25 cellular contexts compared by ENCODE assay signal in the genomic region with DNA sequence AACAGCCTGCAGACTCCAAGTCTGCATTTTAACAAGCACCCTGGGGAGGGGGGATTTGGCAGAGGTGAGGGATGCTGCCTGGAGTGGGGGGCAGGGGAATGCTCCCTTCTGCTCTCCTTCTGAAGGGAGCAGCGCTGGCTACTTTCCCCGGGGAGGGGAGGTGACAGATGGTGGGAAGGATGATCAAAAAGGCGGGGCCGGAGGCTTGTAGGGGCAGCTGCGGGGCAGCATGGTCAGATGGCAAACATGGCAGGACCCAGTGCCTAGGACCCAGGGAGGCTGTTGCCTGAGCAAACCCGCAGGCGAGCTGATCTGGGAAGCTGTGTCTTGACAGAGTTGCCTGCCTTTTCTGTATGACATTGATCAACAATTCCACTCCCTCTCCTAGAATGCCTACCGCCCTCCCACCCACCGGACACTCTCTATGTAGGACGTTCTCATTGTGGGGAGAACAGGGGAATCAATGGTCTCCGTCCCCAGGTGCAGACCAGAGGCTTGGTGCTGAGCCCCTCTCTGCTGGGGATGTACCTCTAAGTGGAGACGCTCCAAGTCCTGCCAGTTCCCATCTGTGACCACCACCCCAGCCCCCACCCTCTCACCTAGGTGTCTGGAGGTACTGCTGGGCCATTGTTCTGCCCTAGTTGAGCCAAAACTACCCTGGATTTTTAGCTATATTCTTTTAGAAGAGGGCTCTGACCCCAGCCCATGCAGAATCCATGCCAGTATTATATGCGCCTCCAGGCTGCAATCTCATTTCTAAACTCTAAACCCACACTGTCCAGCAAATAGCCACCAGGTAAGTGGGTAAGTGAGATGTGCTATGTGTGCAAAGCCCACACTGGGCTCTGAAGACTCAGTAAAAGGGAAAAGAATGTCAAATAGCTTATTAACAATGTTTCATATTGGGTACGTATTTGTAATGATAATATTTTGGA.
DNase-seq lines count a peak whose midpoint lies in the region; ATAC-seq and TF ChIP-seq lines count a peak whose summit lies in the region.
"Had no signal": no experiment of that assay in that cellular context is flagged by ENCODE, and none has a peak within 500 bp of the region (broad histone marks: within the 10 kb centered on the region; RNA-seq: fewer than 3 reads in every experiment).

No MANE protein-coding gene starts in this region.

- no peaks in the 10 kb centered on the region for H4K20me1 ChIP-seq in OCI-LY3 (ENCODE audit: insufficient read depth, low read length)
- no peaks in the 10 kb centered on the region for H4K20me1 ChIP-seq in SK-N-SH (ENCODE audit: insufficient read depth)

- H3K27ac ChIP-seq in OCI-LY3 (ENCODE audit: low read length) (no peak overlapping the region), SK-N-SH (ENCODE audit: low read depth in 2 of 2, low read length in 1 of 2) (no peak overlapping the region)
- H3K27ac ChIP-seq: 22Rv1, ovary, SJSA1 had no signal

- POLR2A ChIA-PET in SK-N-SH (lab: Yijun Ruan, JAX): interaction anchor here (0.6 kb wide), 1 partner anchor 20 kb away, joined by 3 read pairs; no protein-coding TSS in a partner anchor

- no peak for ATAC-seq in activated CD4-positive, CD25-positive, alpha-beta regulatory T cell treated with anti-CD3 and anti-CD28 coated beads, Interleukin-2, amount 50 U/mL, for 24 hours
- ATAC-seq: activated CD8-positive, alpha-beta T cell treated with anti-CD3 and anti-CD28 coated beads, Interleukin-2, amount 10 ng/mL, durations not matched to agents 7 days and 5 days; activated T-cell treated with anti-CD3 and anti-CD28 coated beads, Interleukin-2, amount 50 U/mL, for 4 hours; stimulated activated naive CD8-positive, alpha-beta T cell treated with anti-CD3 and anti-CD28 coated beads, Interleukin-15, Interleukin-2, amounts not matched to agents 100 U/mL and 50 U/mL, for 24 hours had no signal

- H3K9ac ChIP-seq in OCI-LY3 (ENCODE audit: low read length): no peak overlapping the region
- no peak overlapping the region for H3K9ac ChIP-seq in SK-N-SH

- H3K79me2 ChIP-seq in OCI-LY3 (ENCODE audit: low read length): no peaks in the 10 kb centered on the region
- H3K79me2 ChIP-seq in SK-N-SH (ENCODE audit: insufficient read depth): no peaks in the 10 kb centered on the region

- 93% methylated on average over 14 of the region's 14 CpGs for WGBS in SK-N-SH (ENCODE audit: low lambda C conversion rate)

- no peak for TF ChIP-seq RAD21 in SK-N-SH (IDR thresholded peaks at IDR 0.05; ENCODE audit: low read length)

- H3K4me1 ChIP-seq in OCI-LY3 (ENCODE audit: low read length) (peaks cover 12% of the 10 kb centered on the region), SK-N-SH (ENCODE audit: control insufficient read depth in 1 of 2, insufficient read depth in 2 of 2, low read depth in 1 of 2, low read length in 1 of 2) (peaks cover 0 to 9% of the 10 kb centered on the region in 2 experiments; a peak in 1 of 4 replicates)
- H3K4me1 ChIP-seq: BE2C, SJSA1 had no signal

- H3K9me3 ChIP-seq in OCI-LY3 (ENCODE audit: insufficient read depth, low read length): no peaks in the 10 kb centered on the region
- H3K9me3 ChIP-seq in SK-N-SH: no peaks in the 10 kb centered on the region
- H3K9me3 ChIP-seq: BE2C, ovary, SJSA1, tibial nerve had no signal

- H3K4me2 ChIP-seq in OCI-LY3 (ENCODE audit: low read length) (peak overlapping the region; percentile 35), SK-N-SH (no peak overlapping the region)

- H2AFZ ChIP-seq in OCI-LY3 (ENCODE audit: low read depth, low read length): no peak overlapping the region
- H2AFZ ChIP-seq in SK-N-SH (ENCODE audit: low read depth): no peak overlapping the region

- CTCF ChIA-PET in SK-N-SH (lab: Yijun Ruan, JAX): interaction anchor here (1.0 to 1.9 kb wide), 7 partner anchors 14 to 286 kb away, joined by 3 to 8 read pairs (median 5); no protein-coding TSS in a partner anchor

- TF ChIP-seq CTCF in OCI-LY3 (IDR thresholded peaks at IDR 0.05; ENCODE audit: low read depth, low read length) (no peak), SK-N-SH (IDR thresholded peaks at IDR 0.05) (no peak)

- H3K27me3 ChIP-seq in OCI-LY3 (ENCODE audit: low read depth, low read length) (0 out of 2 replicates have a peak, but pooled peaks cover 2% of the 10 kb centered on the region), SK-N-SH (ENCODE audit: insufficient read depth) (no peaks in the 10 kb centered on the region)
- H3K27me3 ChIP-seq: BE2C, ovary, SJSA1, tibial nerve had no signal

- H3K4me3 ChIP-seq in OCI-LY3 (ENCODE audit: low read length) (no peak overlapping the region), SK-N-SH (ENCODE audit: low read depth in 2 of 2, low read length in 1 of 2) (no peak overlapping the region)
- H3K4me3 ChIP-seq: ovary, SJSA1, tibial nerve had no signal

- TF ChIP-seq EP300 in SK-N-SH (IDR thresholded peaks at IDR 0.05; ENCODE audit: borderline replicate concordance in 1 of 2, low read depth in 1 of 2, low read length in 1 of 2): no peak

- H3K36me3 ChIP-seq in OCI-LY3 (replicated peaks; ENCODE audit: low read depth, low read length) (no peaks in the 10 kb centered on the region), SK-N-SH (replicated peaks in 1 of 2; ENCODE audit: control insufficient read depth in 1 of 2, insufficient read depth in 2 of 2, low read length in 1 of 2) (no peaks in the 10 kb centered on the region)
- H3K36me3 ChIP-seq: BE2C, ovary, SJSA1, tibial nerve had no signal

- no peaks in the 10 kb centered on the region for H3K9me2 ChIP-seq in SK-N-SH

- no peaks in the 10 kb centered on the region for H3F3A ChIP-seq in SK-N-SH (replicated peaks; ENCODE audit: insufficient read depth)

- DNase-seq in NCI-H146 (lab: John Stamatoyannopoulos, UW): peak; percentile 65
- DNase-seq in NCI-H146 treated with DMSO at 0.1 percent for 48 hours (lab: John Stamatoyannopoulos, UW; ENCODE audit: unreplicated experiment): no peak
- DNase-seq in islet precursor cell: peak; percentile 41
- no peak for DNase-seq in NOMO-1 treated with DMSO at 0.1 percent for 48 hours (lab: John Stamatoyannopoulos, UW; ENCODE audit: unreplicated experiment)
- DNase-seq in NCI-H2029 treated with DMSO at 0.1 percent for 48 hours (lab: John Stamatoyannopoulos, UW): no peak
- no peak for DNase-seq in SK-N-SH
- DNase-seq: activated CD8-positive, alpha-beta T cell treated with anti-CD3 and anti-CD28 coated beads, Interleukin-2, amount 10 ng/mL, durations not matched to agents 7 days and 5 days; activated naive CD4-positive, alpha-beta T cell treated with anti-CD3 and anti-CD28 coated beads, Interleukin-2, amount 10 ng/mL, durations not matched to agents 7 days and 5 days; activated T-cell treated with anti-CD3 and anti-CD28 coated beads, Interleukin-2, amount 50 U/mL, for 4 hours; anterior cingulate cortex; BE2C; GDM1; HCEC 1CT; head of caudate nucleus; immature natural killer cell; NCI-H1930; NCI-H526 treated with DMSO at 0.1 percent for 48 hours; ovary; stimulated activated naive CD8-positive, alpha-beta T cell treated with anti-CD3 and anti-CD28 coated beads, Interleukin-15, Interleukin-2, amounts not matched to agents 100 U/mL and 50 U/mL, for 24 hours; T-helper 2 cell had no signal

TF ChIP-seq in SK-N-SH, 30 proteins besides CTCF, POLR2A, EP300 and RAD21 (continues in another document):
- TF ChIP-seq TAF1 (IDR thresholded peaks at IDR 0.05; ENCODE audit: borderline replicate concordance, low read depth, low read length): no peak
- no peak for TF ChIP-seq FOXJ3 (CRISPR knock-in tag; IDR thresholded peaks at IDR 0.05)
- TF ChIP-seq POLR2AphosphoS5 (IDR thresholded peaks at IDR 0.05; ENCODE audit: low read depth, low read length): no peak
- TF ChIP-seq JUND (IDR thresholded peaks at IDR 0.05): no peak
- no peak for TF ChIP-seq MXI1 (IDR thresholded peaks at IDR 0.05; ENCODE audit: low read depth, low read length)
- TF ChIP-seq, protein P1, sequence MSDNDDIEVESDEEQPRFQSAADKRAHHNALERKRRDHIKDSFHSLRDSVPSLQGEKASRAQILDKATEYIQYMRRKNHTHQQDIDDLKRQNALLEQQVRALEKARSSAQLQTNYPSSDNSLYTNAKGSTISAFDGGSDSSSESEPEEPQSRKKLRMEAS (IDR thresholded peaks at IDR 0.05; ENCODE audit: low read depth): no peak
- no peak for TF ChIP-seq EZH2phosphoT487 (IDR thresholded peaks at IDR 0.05; ENCODE audit: borderline replicate concordance, low read depth)
- TF ChIP-seq, protein P2, sequence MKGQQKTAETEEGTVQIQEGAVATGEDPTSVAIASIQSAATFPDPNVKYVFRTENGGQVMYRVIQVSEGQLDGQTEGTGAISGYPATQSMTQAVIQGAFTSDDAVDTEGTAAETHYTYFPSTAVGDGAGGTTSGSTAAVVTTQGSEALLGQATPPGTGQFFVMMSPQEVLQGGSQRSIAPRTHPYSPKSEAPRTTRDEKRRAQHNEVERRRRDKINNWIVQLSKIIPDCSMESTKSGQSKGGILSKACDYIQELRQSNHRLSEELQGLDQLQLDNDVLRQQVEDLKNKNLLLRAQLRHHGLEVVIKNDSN (IDR thresholded peaks at IDR 0.05; ENCODE audit: borderline replicate concordance, low read depth): no peak
- TF ChIP-seq, protein P3, sequence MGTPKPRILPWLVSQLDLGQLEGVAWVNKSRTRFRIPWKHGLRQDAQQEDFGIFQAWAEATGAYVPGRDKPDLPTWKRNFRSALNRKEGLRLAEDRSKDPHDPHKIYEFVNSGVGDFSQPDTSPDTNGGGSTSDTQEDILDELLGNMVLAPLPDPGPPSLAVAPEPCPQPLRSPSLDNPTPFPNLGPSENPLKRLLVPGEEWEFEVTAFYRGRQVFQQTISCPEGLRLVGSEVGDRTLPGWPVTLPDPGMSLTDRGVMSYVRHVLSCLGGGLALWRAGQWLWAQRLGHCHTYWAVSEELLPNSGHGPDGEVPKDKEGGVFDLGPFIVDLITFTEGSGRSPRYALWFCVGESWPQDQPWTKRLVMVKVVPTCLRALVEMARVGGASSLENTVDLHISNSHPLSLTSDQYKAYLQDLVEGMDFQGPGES (IDR thresholded peaks at IDR 0.05; ENCODE audit: low read depth, low read length): no peak
- no peak for TF ChIP-seq MEF2A (IDR thresholded peaks at IDR 0.05; ENCODE audit: borderline replicate concordance, low read depth)
- TF ChIP-seq RFX5 (IDR thresholded peaks at IDR 0.05; ENCODE audit: low read length): no peak
- TF ChIP-seq NRF1 (IDR thresholded peaks at IDR 0.05; ENCODE audit: low read depth, low read length): no peak
- TF ChIP-seq TEAD4 (IDR thresholded peaks at IDR 0.05; ENCODE audit: borderline replicate concordance, insufficient read depth): no peak
- no peak for TF ChIP-seq NFIC (IDR thresholded peaks at IDR 0.05; ENCODE audit: borderline replicate concordance)
- TF ChIP-seq FOXM1 (IDR thresholded peaks at IDR 0.05; ENCODE audit: low read depth): no peak
- no peak for TF ChIP-seq SIN3A (IDR thresholded peaks at IDR 0.05; ENCODE audit: borderline replicate concordance, low read depth, low read length)

Comparison
In these comparisons a context has a peak if more than half of its experiments do, and no peak if none do; other contexts are left out.
1. DNase-seq: peak in NCI-H146 (single experiment) and islet precursor cell (single experiment); none in NCI-H146 treated with DMSO at 0.1 percent for 48 hours (single experiment), NOMO-1 treated with DMSO at 0.1 percent for 48 hours (single experiment), NCI-H2029 treated with DMSO at 0.1 percent for 48 hours (single experiment) and SK-N-SH (single experiment).